Comparison of ENCODE assay signal across 17 cellular contexts in genomic region chr10:96714031-96714590, GRCh38. TPM values are rescaled to one million over a fixed set of nuclear protein-coding genes. Genes with fewer than 3 reads are reported as not detected.
A peak's percentile ranks its signal among the peaks of the same experiment; 100 is the strongest.
DNase-seq lines count a peak whose midpoint lies in the region; ATAC-seq and TF ChIP-seq lines count a peak whose summit lies in the region.
"Had no signal": no experiment of that assay in that cellular context is flagged by ENCODE, and none has a peak within 500 bp of the region (broad histone marks: within the 10 kb centered on the region; RNA-seq: fewer than 3 reads in every experiment).

No MANE protein-coding gene starts in this region.

- TF ChIP-seq CTCF in AG10803 (conservative IDR thresholded peaks at IDR 0.05; ENCODE audit: low read length), result no peak
- no peak for TF ChIP-seq CTCF in liver (IDR thresholded peaks at IDR 0.05; ENCODE audit: low read depth, low read length, missing input control)
- no peak for TF ChIP-seq CTCF in gastroesophageal sphincter (IDR thresholded peaks at IDR 0.05)

- no peak for TF ChIP-seq POLR2A in gastroesophageal sphincter (IDR thresholded peaks at IDR 0.05)

- H3K4me3 ChIP-seq in AG10803 (ENCODE audit: low read length) (no peak overlapping the region), liver (ENCODE audit: low read depth in 1 of 3, low read length in 3 of 3) (no peak overlapping the region), gastroesophageal sphincter (no peak overlapping the region)
- H3K4me3 ChIP-seq: heart left ventricle, psoas muscle, suprapubic skin had no signal

- H3K9ac ChIP-seq in liver (ENCODE audit: low read depth in 1 of 2, low read length in 2 of 2), result no peak overlapping the region

- no peak for ATAC-seq in gastroesophageal sphincter
- ATAC-seq: heart left ventricle, psoas muscle had no signal

- H3K36me3 ChIP-seq in liver (ENCODE audit: control insufficient read depth in 4 of 4, insufficient read depth in 3 of 4, low read depth in 1 of 4, low read length in 3 of 4) (peaks cover 4 to 15% (median 7%) of the 10 kb centered on the region in 4 donors), gastroesophageal sphincter (no peaks in the 10 kb centered on the region)
- H3K36me3 ChIP-seq: suprapubic skin had no signal

- TF ChIP-seq EP300 in gastroesophageal sphincter (IDR thresholded peaks at IDR 0.05), result no peak

- H3K9me3 ChIP-seq in liver (ENCODE audit: control insufficient read depth in 4 of 4, low read length in 3 of 4) (no peaks in the 10 kb centered on the region), gastroesophageal sphincter (no peaks in the 10 kb centered on the region)
- H3K9me3 ChIP-seq: heart left ventricle, psoas muscle, suprapubic skin had no signal

- H3K27ac ChIP-seq in liver (ENCODE audit: low read depth in 1 of 2, low read length in 2 of 2) (peak overlapping the region in 1 of 2 donors; percentile 87), gastroesophageal sphincter (no peak overlapping the region)
- H3K27ac ChIP-seq: psoas muscle, suprapubic skin had no signal

- H3K4me1 ChIP-seq in liver (ENCODE audit: control insufficient read depth in 4 of 4, insufficient read depth in 4 of 4, low read length in 3 of 4) (peaks cover 5 to 51% (median 25%) of the 10 kb centered on the region in 4 donors), gastroesophageal sphincter (no peaks in the 10 kb centered on the region)
- H3K4me1 ChIP-seq: psoas muscle, suprapubic skin had no signal

- TF ChIP-seq RAD21 in liver (IDR thresholded peaks at IDR 0.05), result no peak

- 83% methylated on average over 9 of the region's 9 CpGs for WGBS in liver
- 80 to 86% methylated on average over 6 to 9 of the region's 9 CpGs for WGBS in gastroesophageal sphincter (ENCODE audit: low coverage in 1 of 2), 2 donors

- DNase-seq in AG10803 (ENCODE audit: low read depth) (peak; percentile 15), HT1080 (ENCODE audit: low read depth) (peak; percentile 76), astrocyte of the hippocampus (ENCODE audit: low read depth, low spot score) (peak; percentile 11), HuH-7 (ENCODE audit: low spot score) (no peak), NCI-H1436 (lab: John Stamatoyannopoulos, UW) (no peak)
- DNase-seq in activated effector memory CD4-positive, alpha-beta T cell treated with Interleukin-2 at 50 U/mL for 16 hours, result no peak
- DNase-seq: activated CD4-positive, alpha-beta T cell treated with anti-CD3 and anti-CD28 coated beads, Interleukin-2, amount 50 U/mL, for 4 hours; amniotic stem cell; heart left ventricle; kidney; NCI-H2107; psoas muscle; SHP77 treated with DMSO at 0.1 percent for 48 hours; T1000 had no signal

- H3K27me3 ChIP-seq in liver (ENCODE audit: control insufficient read depth in 4 of 4, insufficient read depth in 4 of 4, low read length in 3 of 4), result no peaks in the 10 kb centered on the region
- peaks cover 4% of the 10 kb centered on the region for H3K27me3 ChIP-seq in gastroesophageal sphincter
- H3K27me3 ChIP-seq: heart left ventricle, suprapubic skin had no signal

TF ChIP-seq in liver, 16 proteins besides CTCF, POLR2A, EP300 and RAD21:
- no peak for TF ChIP-seq GABPA (IDR thresholded peaks at IDR 0.05 in 1 of 2, conservative IDR thresholded peaks at IDR 0.05 in 1 of 2)
- no peak for TF ChIP-seq JUND (IDR thresholded peaks at IDR 0.05)
- TF ChIP-seq TAF1 (conservative IDR thresholded peaks at IDR 0.05), result no peak
- no peak for TF ChIP-seq FOXA2 (IDR thresholded peaks at IDR 0.05)
- TF ChIP-seq REST (IDR thresholded peaks at IDR 0.05), result no peak
- no peak for TF ChIP-seq YY1 (IDR thresholded peaks at IDR 0.05)
- TF ChIP-seq HNF4G (IDR thresholded peaks at IDR 0.05), result peak; percentile 45
- no peak for TF ChIP-seq EGR1 (IDR thresholded peaks at IDR 0.05; ENCODE audit: low read depth in 2 of 2)
- TF ChIP-seq ATF3 (IDR thresholded peaks at IDR 0.05), result no peak
- TF ChIP-seq SP1 (IDR thresholded peaks at IDR 0.05), result no peak
- no peak for TF ChIP-seq RXRA (IDR thresholded peaks at IDR 0.05)
- peak; percentile 69 to 70 for TF ChIP-seq HNF4A (conservative IDR thresholded peaks at IDR 0.05)
- TF ChIP-seq NR2F2 (IDR thresholded peaks at IDR 0.05), result no peak
- TF ChIP-seq FOXA1 (IDR thresholded peaks at IDR 0.05), result no peak
- no peak for TF ChIP-seq MAX (IDR thresholded peaks at IDR 0.05)
- no peak for TF ChIP-seq ZBTB33 (IDR thresholded peaks at IDR 0.05)
TF ChIP-seq in liver: peak in this region for 2.

RNA-seq across cellular contexts. Expression of gene PIK3AP1, which starts 6.2 kb away (rescaled TPM):
- 3.0 TPM in 2 replicates for total RNA-seq in HT1080 (2014; rRNA removed; shearing (Covaris generic))
- 1.7 and 1.9 TPM in 2 replicates for polyA plus RNA-seq in HT1080 (2015; cell fraction: cytosol; rRNA removed)
- polyA plus RNA-seq in HT1080 (2015; cell fraction: nucleus; rRNA removed), result 1.5 and 1.9 TPM in 2 replicates
- 100 to 1,000 TPM in 1 of 2 donors, 10 to 100 TPM in 1; 43.0 to 137 TPM for total RNA-seq in liver
- 10 to 100 TPM; 27.3 to 58.8 TPM for polyA plus RNA-seq in liver
- 10 to 100 TPM in 1 of 4 donors, 1 to 10 TPM in 3; 3.1 to 15.5 (median 5.5) TPM for total RNA-seq in gastroesophageal sphincter

Comparison
In these comparisons a context has a peak if more than half of its experiments do, and no peak if none do; other contexts are left out.
1. DNase-seq: peak in AG10803 (single experiment), HT1080 (single experiment) and astrocyte of the hippocampus (single experiment); none in HuH-7 (single experiment), NCI-H1436 (single experiment) and activated effector memory CD4-positive, alpha-beta T cell treated with Interleukin-2 at 50 U/mL for 16 hours (single experiment).